In genomic region chr3:43178891-43179366, GRCh38 we compare ENCODE assay signal across 10 cellular contexts.
DNase-seq lines count a peak whose midpoint lies in the region; ATAC-seq lines count a peak whose summit lies in the region.
"Had no signal": no experiment of that assay in that cellular context is flagged by ENCODE, and none has a peak within 500 bp of the region (broad histone marks: within the 10 kb centered on the region; RNA-seq: fewer than 3 reads in every experiment).

No MANE protein-coding gene starts in this region.

- no peak for DNase-seq in activated CD4-positive, alpha-beta T cell treated with anti-CD3 and anti-CD28 coated beads for 36 hours
- DNase-seq in activated CD4-positive, alpha-beta T cell treated with anti-CD3 and anti-CD28 coated beads for 4 hours: no peak
- DNase-seq in T1000 (lab: John Stamatoyannopoulos, UW) (peak; percentile 27), glomerular visceral epithelial cell (ENCODE audit: extremely low spot score) (peak; percentile 52), NAMALWA (ENCODE audit: low spot score) (no peak), GDM1 (lab: John Stamatoyannopoulos, UW) (no peak)
- DNase-seq in stimulated activated effector memory CD8-positive, alpha-beta T cell treated with anti-CD3 and anti-CD28 coated beads, Interleukin-12 subunit alpha, Interleukin-12 subunit beta, amount 100 ng/mL, for 72 hours (ENCODE audit: low spot score in 2 of 2): no peak
- DNase-seq: NCI-H446 treated with DMSO at 0.1 percent for 48 hours; stimulated activated naive CD8-positive, alpha-beta T cell treated with anti-CD3 and anti-CD28 coated beads, Interleukin-15, amount 100 ng/mL, for 72 hours had no signal

- ATAC-seq in activated CD4-positive, alpha-beta T cell treated with anti-CD3 and anti-CD28 coated beads for 36 hours: no peak
- ATAC-seq in stimulated activated effector memory CD8-positive, alpha-beta T cell treated with anti-CD3 and anti-CD28 coated beads, Interleukin-12 subunit alpha, Interleukin-12 subunit beta, amount 100 ng/mL, for 72 hours: no peak
- no peak for ATAC-seq in HG03571 (IDR thresholded peaks at IDR 0.05; ENCODE audit: unreplicated experiment)
- ATAC-seq: stimulated activated naive CD8-positive, alpha-beta T cell treated with anti-CD3 and anti-CD28 coated beads, Interleukin-15, amount 100 ng/mL, for 72 hours had no signal

- peaks cover 6% of the 10 kb centered on the region for H3K9me3 Mint-ChIP-seq in activated CD4-positive, alpha-beta T cell treated with anti-CD3 and anti-CD28 coated beads for 36 hours (ENCODE audit: low read depth)
- H3K9me3 Mint-ChIP-seq in stimulated activated effector memory CD8-positive, alpha-beta T cell treated with anti-CD3 and anti-CD28 coated beads, Interleukin-12 subunit alpha, Interleukin-12 subunit beta, amount 100 ng/mL, for 72 hours: peaks cover 6% of the 10 kb centered on the region

- H3K27me3 Mint-ChIP-seq in activated CD4-positive, alpha-beta T cell treated with anti-CD3 and anti-CD28 coated beads for 36 hours: no peaks in the 10 kb centered on the region
- H3K27me3 Mint-ChIP-seq: stimulated activated naive CD8-positive, alpha-beta T cell treated with anti-CD3 and anti-CD28 coated beads, Interleukin-15, amount 100 ng/mL, for 72 hours had no signal

- H3K27ac Mint-ChIP-seq in activated CD4-positive, alpha-beta T cell treated with anti-CD3 and anti-CD28 coated beads for 36 hours: peak overlapping the region; percentile 5
- H3K27ac Mint-ChIP-seq in stimulated activated effector memory CD8-positive, alpha-beta T cell treated with anti-CD3 and anti-CD28 coated beads, Interleukin-12 subunit alpha, Interleukin-12 subunit beta, amount 100 ng/mL, for 72 hours: peak overlapping the region; percentile 91

- POLR2A ChIA-PET in activated CD4-positive, alpha-beta T cell treated with anti-CD3 and anti-CD28 coated beads for 36 hours (lab: Charles Lee): no interaction called here

- CTCF ChIA-PET in activated CD4-positive, alpha-beta T cell treated with anti-CD3 and anti-CD28 coated beads for 36 hours (lab: Charles Lee): no interaction called here

- H3K4me1 Mint-ChIP-seq in activated CD4-positive, alpha-beta T cell treated with anti-CD3 and anti-CD28 coated beads for 36 hours: peaks cover 53% of the 10 kb centered on the region
- H3K4me1 Mint-ChIP-seq in stimulated activated effector memory CD8-positive, alpha-beta T cell treated with anti-CD3 and anti-CD28 coated beads, Interleukin-12 subunit alpha, Interleukin-12 subunit beta, amount 100 ng/mL, for 72 hours: peaks cover 44% of the 10 kb centered on the region

- no peak overlapping the region for H3K4me3 Mint-ChIP-seq in activated CD4-positive, alpha-beta T cell treated with anti-CD3 and anti-CD28 coated beads for 36 hours
- no peak overlapping the region for H3K4me3 Mint-ChIP-seq in stimulated activated effector memory CD8-positive, alpha-beta T cell treated with anti-CD3 and anti-CD28 coated beads, Interleukin-12 subunit alpha, Interleukin-12 subunit beta, amount 100 ng/mL, for 72 hours

- intact Hi-C loops in activated CD4-positive, alpha-beta T cell treated with anti-CD3 and anti-CD28 coated beads for 36 hours (cut with DNase I, micrococcal nuclease): no loop called here

- H3K36me3 Mint-ChIP-seq in activated CD4-positive, alpha-beta T cell treated with anti-CD3 and anti-CD28 coated beads for 36 hours (ENCODE audit: low read depth): peaks cover 2% of the 10 kb centered on the region
- no peaks in the 10 kb centered on the region for H3K36me3 Mint-ChIP-seq in stimulated activated effector memory CD8-positive, alpha-beta T cell treated with anti-CD3 and anti-CD28 coated beads, Interleukin-12 subunit alpha, Interleukin-12 subunit beta, amount 100 ng/mL, for 72 hours

Comparison
In these comparisons a context has a peak if more than half of its experiments do, and no peak if none do; other contexts are left out.
1. DNase-seq: peak in T1000 (single experiment) and glomerular visceral epithelial cell (single experiment); none in activated CD4-positive, alpha-beta T cell treated with anti-CD3 and anti-CD28 coated beads for 36 hours (single experiment), activated CD4-positive, alpha-beta T cell treated with anti-CD3 and anti-CD28 coated beads for 4 hours (0 of 2), stimulated activated effector memory CD8-positive, alpha-beta T cell treated with anti-CD3 and anti-CD28 coated beads, Interleukin-12 subunit alpha, Interleukin-12 subunit beta, amount 100 ng/mL, for 72 hours (0 of 2), NAMALWA (single experiment) and GDM1 (single experiment).